Comparison of ENCODE assay signal across 14 cellular contexts in genomic region chr21:34204021-34204420, GRCh38.
DNase-seq lines count a peak whose midpoint lies in the region; ATAC-seq and TF ChIP-seq lines count a peak whose summit lies in the region.
"Had no signal": no experiment of that assay in that cellular context is flagged by ENCODE, and none has a peak within 500 bp of the region (broad histone marks: within the 10 kb centered on the region; RNA-seq: fewer than 3 reads in every experiment).

No MANE protein-coding gene starts in this region.

- no peaks in the 10 kb centered on the region for H3K79me1 ChIP-seq in mesendoderm (ENCODE audit: low read length)

- H3K9me3 ChIP-seq in Panc1 (ENCODE audit: control insufficient read depth, insufficient read depth, low read depth, low read length), result no peaks in the 10 kb centered on the region
- H3K9me3 ChIP-seq in testis, result no peaks in the 10 kb centered on the region
- H3K9me3 ChIP-seq in adrenal gland (replicated peaks in 1 of 3), result no peaks in the 10 kb centered on the region
- H3K9me3 ChIP-seq: A549 had no signal

- POLR2A ChIA-PET in Panc1 (lab: Charles Lee), result interaction anchor here (1.0 kb wide), 1 partner anchor 530 kb away, joined by 6 read pairs; no protein-coding TSS in a partner anchor

- BruUV-seq in Panc1 (replicated peaks; lab: Mats Ljungman, UMichigan), result no TSS peak

- no peak overlapping the region for H2BK120ac ChIP-seq in mesendoderm (ENCODE audit: low read depth, low read length)

- no peak for TF ChIP-seq POLR2A in testis (IDR thresholded peaks at IDR 0.05)
- TF ChIP-seq POLR2A in adrenal gland (IDR thresholded peaks at IDR 0.05), result no peak

- H4K8ac ChIP-seq in mesendoderm (ENCODE audit: low read depth, low read length), result no peak overlapping the region

- H2BK15ac ChIP-seq in mesendoderm (replicated peaks; ENCODE audit: low read depth), result no peak overlapping the region

- H3K4me1 ChIP-seq in Panc1 (ENCODE audit: control insufficient read depth, insufficient read depth, low read length) (peaks cover 46% of the 10 kb centered on the region), mesendoderm (ENCODE audit: control insufficient read depth, low read depth, low read length) (no peaks in the 10 kb centered on the region), testis (peaks cover 14% of the 10 kb centered on the region), adrenal gland (replicated peaks in 1 of 2) (peaks cover 11 to 51% of the 10 kb centered on the region in 2 donors)

- no peak overlapping the region for H3K4ac ChIP-seq in mesendoderm (ENCODE audit: low read depth, low read length)

- H3K23ac ChIP-seq in mesendoderm (ENCODE audit: low read length), result no peak overlapping the region

- H3K79me2 ChIP-seq in mesendoderm (ENCODE audit: control insufficient read depth, insufficient read depth, low read length), result no peaks in the 10 kb centered on the region

- WGBS in mesendoderm (ENCODE audit: extremely low coverage, insufficient coverage, low lambda C conversion rate), result no CpG with 5 or more reads among the region's 10 CpGs
- whole genome bisulfite sequencing in testis, 2 donors, result 77 to 83% methylated on average over 8 to 10 of the region's 10 CpGs
- WGBS in adrenal gland, 4 donors, result 73 to 80% (median 80%) methylated on average over 8 to 10 of the region's 10 CpGs

- ATAC-seq in Panc1, result no peak
- no peak for ATAC-seq in GM19324 (IDR thresholded peaks at IDR 0.05; ENCODE audit: low FRiP score, unreplicated experiment)
- ATAC-seq: A549; CD8-positive, alpha-beta T cell had no signal

- H3K18ac ChIP-seq in mesendoderm (ENCODE audit: low read length), result no peak overlapping the region

- H3K27me3 ChIP-seq in Panc1 (ENCODE audit: control insufficient read depth, insufficient read depth, low read length) (no peaks in the 10 kb centered on the region), mesendoderm (ENCODE audit: insufficient read depth, low read length, poor library complexity) (no peaks in the 10 kb centered on the region), testis (no peaks in the 10 kb centered on the region), adrenal gland (no peaks in the 10 kb centered on the region)

- no peak overlapping the region for H3K9ac ChIP-seq in mesendoderm (ENCODE audit: low read length)

- H3K4me3 ChIP-seq in Panc1 (ENCODE audit: low read depth in 2 of 2, low read length in 2 of 2) (no peak overlapping the region), mesendoderm (ENCODE audit: low read length) (no peak overlapping the region), testis (no peak overlapping the region), adrenal gland (no peak overlapping the region)
- H3K4me3 ChIP-seq: A549 had no signal

- in situ Hi-C loops in Panc1 (cut with HindIII; ENCODE audit: low pct_unique_long_range_greater_than_20kb, low sequenced_read_pairs), result no loop called here

- peak overlapping the region; percentile 91 for H3K27ac ChIP-seq in Panc1 (ENCODE audit: low read length)
- H3K27ac ChIP-seq in mesendoderm (ENCODE audit: low read depth, low read length), result no peak overlapping the region
- H3K27ac ChIP-seq in testis, result peak overlapping the region; percentile 31 to 36
- peak overlapping the region in 1 of 5 donors; percentile 86 for H3K27ac ChIP-seq in adrenal gland

- DNase-seq in NCI-H2107 treated with DMSO at 0.1 percent for 48 hours (lab: John Stamatoyannopoulos, UW; ENCODE audit: unreplicated experiment) (peak; percentile 69), NCI-H2107 (lab: John Stamatoyannopoulos, UW) (no peak), Panc1 (ENCODE audit: low read depth, low spot score) (no peak), mesendoderm (no peak), testis (no peak), adrenal gland (no peak)
- no peak for DNase-seq in activated effector memory CD4-positive, alpha-beta T cell treated with Interleukin-2 at 50 U/mL for 16 hours
- DNase-seq: activated CD4-positive, CD25-positive, alpha-beta regulatory T cell; activated CD8-positive, alpha-beta memory T cell treated with anti-CD3 and anti-CD28 coated beads, Interleukin-2, amount 50 U/mL, for 4 hours; activated naive CD4-positive, alpha-beta T cell treated with anti-CD3 and anti-CD28 coated beads, Interleukin-2, amount 50 U/mL, for 16 hours; CD8-positive, alpha-beta T cell; foreskin melanocyte had no signal

- H2AK5ac ChIP-seq in mesendoderm (ENCODE audit: low read length), result no peak overlapping the region

- H3K36me3 ChIP-seq in Panc1 (ENCODE audit: control insufficient read depth, insufficient read depth, low read length), result no peaks in the 10 kb centered on the region
- no peaks in the 10 kb centered on the region for H3K36me3 ChIP-seq in mesendoderm (ENCODE audit: control insufficient read depth, insufficient read depth, low read length)
- no peaks in the 10 kb centered on the region for H3K36me3 ChIP-seq in testis (ENCODE audit: low read depth, missing control alignments)
- no peaks in the 10 kb centered on the region for H3K36me3 ChIP-seq in adrenal gland (replicated peaks in 1 of 2)

- intact Hi-C loops in Panc1 (cut with micrococcal nuclease; ENCODE audit: unreplicated experiment), result no loop called here
- intact Hi-C loops in testis (cut with DNase I; ENCODE audit: low total_unique reads), result no loop called here
- intact Hi-C loops in adrenal gland (cut with DNase I), result loop anchor here in 1 of 2 donors (5.0 kb wide), 1 partner anchor 132 kb away; the partner anchor contains the start of genes MRPS6 and SLC5A3

- no peak overlapping the region for H4K5ac ChIP-seq in mesendoderm (ENCODE audit: low read length)

- peak overlapping the region; percentile 44 for H3K56ac ChIP-seq in mesendoderm (ENCODE audit: low read length)

- CTCF ChIA-PET in Panc1 (lab: Charles Lee), result no interaction called here

- no peak for TF ChIP-seq CTCF in Panc1 (IDR thresholded peaks at IDR 0.05)
- TF ChIP-seq CTCF in testis (IDR thresholded peaks at IDR 0.05), result no peak
- TF ChIP-seq CTCF in adrenal gland (IDR thresholded peaks at IDR 0.05), result no peak

- H2BK5ac ChIP-seq in mesendoderm (ENCODE audit: low read length), result no peak overlapping the region

- H3K4me2 ChIP-seq in mesendoderm (ENCODE audit: low read length), result no peak overlapping the region
- H3K4me2 ChIP-seq: A549 had no signal
